ENCODE assay signal across 9 cellular contexts in genomic region chr2:112156152-112156986, GRCh38. TPM values are rescaled to one million over a fixed set of nuclear protein-coding genes. Genes with fewer than 3 reads are reported as not detected.
DNase-seq lines count a peak whose midpoint lies in the region; ATAC-seq and TF ChIP-seq lines count a peak whose summit lies in the region.
"Had no signal": no experiment of that assay in that cellular context is flagged by ENCODE, and none has a peak within 500 bp of the region (broad histone marks: within the 10 kb centered on the region; RNA-seq: fewer than 3 reads in every experiment).

No MANE protein-coding gene starts in this region.

- DNase-seq in activated CD8-positive, alpha-beta T cell treated with anti-CD3 and anti-CD28 coated beads, Interleukin-2, amount 10 ng/mL, durations not matched to agents 7 days and 5 days = peak; percentile 57
- DNase-seq in fibroblast of mammary gland (ENCODE audit: low read depth) (peak; percentile 97), NOMO-1 (lab: John Stamatoyannopoulos, UW; ENCODE audit: unreplicated experiment in 2 of 2) (no peak), ecto neural progenitor cell (ENCODE audit: low spot score) (no peak), NOMO-1 treated with dmso at 0.1 percent for 144 hours (lab: John Stamatoyannopoulos, UW; ENCODE audit: unreplicated experiment) (no peak)
- DNase-seq in stimulated activated CD4-positive, alpha-beta T cell treated with anti-CD3 and anti-CD28 coated beads, Interleukin-4, amount 100 ng/mL, for 48 hours (ENCODE audit: low read depth in 2 of 2) = peak; percentile 18 to 39

- POLR2A ChIA-PET in HEK293 (lab: Yijun Ruan, JAX) = no interaction called here
- POLR2A ChIA-PET in activated CD8-positive, alpha-beta T cell treated with anti-CD3 and anti-CD28 coated beads, Interleukin-2, amount 10 ng/mL, durations not matched to agents 7 days and 5 days (lab: Charles Lee) = interaction anchor here (0.6 to 2.2 kb wide), 2 partner anchors 26 to 32 kb away, joined by 3 to 12 read pairs; no protein-coding TSS in a partner anchor

- no peaks in the 10 kb centered on the region for H3K36me3 Mint-ChIP-seq in activated CD8-positive, alpha-beta T cell treated with anti-CD3 and anti-CD28 coated beads, Interleukin-2, amount 10 ng/mL, durations not matched to agents 7 days and 5 days (ENCODE audit: low read depth)

- H3K36me3 ChIP-seq in HEK293 (ENCODE audit: control insufficient read depth in 2 of 2, insufficient read depth in 1 of 2, low read length in 2 of 2) = no peaks in the 10 kb centered on the region

- no peak overlapping the region for H3K4me3 ChIP-seq in HEK293 (ENCODE audit: low read depth, low read length)
- no peak overlapping the region for H3K4me3 ChIP-seq in fibroblast of mammary gland (ENCODE audit: control insufficient read depth, low read depth, low read length)
- H3K4me3 ChIP-seq: GM12878 had no signal

- no peaks in the 10 kb centered on the region for H3K9me3 ChIP-seq in HEK293 (ENCODE audit: control insufficient read depth, insufficient read depth, low read depth, low read length)

- ATAC-seq in activated CD8-positive, alpha-beta T cell treated with anti-CD3 and anti-CD28 coated beads, Interleukin-2, amount 10 ng/mL, durations not matched to agents 7 days and 5 days = peak; percentile 66
- ATAC-seq in HG02571 (IDR thresholded peaks at IDR 0.05; ENCODE audit: unreplicated experiment) = no peak

- H3K27me3 Mint-ChIP-seq in activated CD8-positive, alpha-beta T cell treated with anti-CD3 and anti-CD28 coated beads, Interleukin-2, amount 10 ng/mL, durations not matched to agents 7 days and 5 days (ENCODE audit: low read depth) = peaks cover 4% of the 10 kb centered on the region

- peak overlapping the region; percentile 81 for H3K27ac Mint-ChIP-seq in activated CD8-positive, alpha-beta T cell treated with anti-CD3 and anti-CD28 coated beads, Interleukin-2, amount 10 ng/mL, durations not matched to agents 7 days and 5 days

- peak overlapping the region; percentile 47 for H3K4me3 Mint-ChIP-seq in activated CD8-positive, alpha-beta T cell treated with anti-CD3 and anti-CD28 coated beads, Interleukin-2, amount 10 ng/mL, durations not matched to agents 7 days and 5 days

- H3K4me1 ChIP-seq in HEK293 (ENCODE audit: control insufficient read depth, insufficient read depth, low read length) = no peaks in the 10 kb centered on the region

- no peaks in the 10 kb centered on the region for H3K9me3 Mint-ChIP-seq in activated CD8-positive, alpha-beta T cell treated with anti-CD3 and anti-CD28 coated beads, Interleukin-2, amount 10 ng/mL, durations not matched to agents 7 days and 5 days (ENCODE audit: insufficient read depth)

- no peak overlapping the region for H3K27ac ChIP-seq in HEK293 (ENCODE audit: extremely low read depth, low read depth, low read length)

- TF ChIP-seq CTCF in HEK293 (tag by site-specific recombination; IDR thresholded peaks at IDR 0.05) = no peak
- no peak for TF ChIP-seq CTCF in fibroblast of mammary gland (conservative IDR thresholded peaks at IDR 0.05; ENCODE audit: control insufficient read depth, insufficient read depth, low read depth, low read length)

- CTCF ChIA-PET in HEK293 (lab: Yijun Ruan, JAX) = no interaction called here
- CTCF ChIA-PET in activated CD8-positive, alpha-beta T cell treated with anti-CD3 and anti-CD28 coated beads, Interleukin-2, amount 10 ng/mL, durations not matched to agents 7 days and 5 days (lab: Charles Lee) = interaction anchor here (0.7 to 1.5 kb wide), 3 partner anchors 32 to 470 kb away, joined by 3 read pairs; no protein-coding TSS in a partner anchor

- H3K4me1 Mint-ChIP-seq in activated CD8-positive, alpha-beta T cell treated with anti-CD3 and anti-CD28 coated beads, Interleukin-2, amount 10 ng/mL, durations not matched to agents 7 days and 5 days (ENCODE audit: low read depth) = peaks cover 31% of the 10 kb centered on the region

TF ChIP-seq in HEK293, 187 proteins besides CTCF, POLR2A, EP300 and RAD21 (continues in another document):
- TF ChIP-seq ZNF701 (tag by site-specific recombination; IDR thresholded peaks at IDR 0.05) = no peak
- TF ChIP-seq ZBTB11 (tag by site-specific recombination; conservative IDR thresholded peaks at IDR 0.05; ENCODE audit: low read depth) = no peak
- no peak for TF ChIP-seq ZNF280D (tag by site-specific recombination; IDR thresholded peaks at IDR 0.05)
- TF ChIP-seq TSHZ1 (tag by site-specific recombination; IDR thresholded peaks at IDR 0.05; ENCODE audit: borderline replicate concordance) = no peak
- peak; percentile 65 for TF ChIP-seq EGR2 (tag by site-specific recombination; IDR thresholded peaks at IDR 0.05; ENCODE audit: low read depth)
- no peak for TF ChIP-seq ZNF530 (tag by site-specific recombination; IDR thresholded peaks at IDR 0.05; ENCODE audit: low read depth)

RNA-seq across cellular contexts. Expression of gene FBLN7, which starts 18.2 kb away (rescaled TPM):
- under 1 TPM; 0.58 to 0.91 TPM for total RNA-seq in activated CD8-positive, alpha-beta T cell treated with anti-CD3 and anti-CD28 coated beads, Interleukin-2, amount 10 ng/mL, durations not matched to agents 7 days and 5 days

Comparison
In these comparisons a context has a peak if more than half of its experiments do, and no peak if none do; other contexts are left out.
1. DNase-seq: peak in activated CD8-positive, alpha-beta T cell treated with anti-CD3 and anti-CD28 coated beads, Interleukin-2, amount 10 ng/mL, durations not matched to agents 7 days and 5 days (single experiment), fibroblast of mammary gland (single experiment) and stimulated activated CD4-positive, alpha-beta T cell treated with anti-CD3 and anti-CD28 coated beads, Interleukin-4, amount 100 ng/mL, for 48 hours (2 of 2); none in NOMO-1 (0 of 2), ecto neural progenitor cell (single experiment) and NOMO-1 treated with dmso at 0.1 percent for 144 hours (single experiment).